ENCODE assay signal across 20 cellular contexts in the genomic region with DNA sequence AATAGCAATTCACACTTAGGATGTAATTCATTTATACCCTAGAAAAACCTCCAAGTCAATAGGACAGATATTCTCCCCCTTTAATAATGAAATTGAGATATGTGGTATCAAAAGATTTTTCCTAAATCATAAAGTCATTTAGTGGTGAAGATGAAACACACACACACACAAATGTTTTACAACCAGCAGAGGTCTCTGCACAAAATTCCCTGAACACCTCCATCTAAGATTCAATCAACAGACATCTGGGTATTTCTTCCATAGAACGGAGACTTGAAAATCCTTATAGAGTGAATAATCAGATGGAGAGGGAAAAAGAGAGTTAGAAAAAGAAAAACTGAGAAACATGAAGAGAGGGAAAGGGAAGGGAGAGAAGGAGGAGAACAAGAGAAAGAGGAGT. TPM values are rescaled to one million over a fixed set of nuclear protein-coding genes. Genes with fewer than 3 reads are reported as not detected.
DNase-seq lines count a peak whose midpoint lies in the region; ATAC-seq, FAIRE-seq and TF ChIP-seq lines count a peak whose summit lies in the region.
"Had no signal": no experiment of that assay in that cellular context is flagged by ENCODE, and none has a peak within 500 bp of the region (broad histone marks: within the 10 kb centered on the region; RNA-seq: fewer than 3 reads in every experiment).

No MANE protein-coding gene starts in this region.

- dilution Hi-C loops in endothelial cell of umbilical vein (cut with MboI; ENCODE audit: extremely low pct_ligation_motif_present, low sequenced_read_pairs) = no loop called here

- POLR2A ChIA-PET in endothelial cell of umbilical vein (lab: Charles Lee) = no interaction called here

- no peak for TF ChIP-seq POLR2A in endothelial cell of umbilical vein (IDR thresholded peaks at IDR 0.05; ENCODE audit: low read depth, low read length)

- H3K27ac ChIP-seq in OCI-LY3 (ENCODE audit: low read length) (no peak overlapping the region), endothelial cell of umbilical vein (ENCODE audit: insufficient read depth, low read depth, low read length) (no peak overlapping the region), small intestine (ENCODE audit: low read depth in 1 of 2, low read length in 1 of 2) (no peak overlapping the region)
- H3K27ac ChIP-seq: HL-60 had no signal

- H3K4me3 Mint-ChIP-seq in activated naive CD4-positive, alpha-beta T cell treated with anti-CD3 and anti-CD28 coated beads, Interleukin-2, amount 50 U/mL, for 24 hours = no peak overlapping the region
- H3K4me3 Mint-ChIP-seq in activated naive CD4-positive, alpha-beta T cell treated with anti-CD3 and anti-CD28 coated beads for 36 hours = no peak overlapping the region
- H3K4me3 Mint-ChIP-seq: activated CD4-positive, alpha-beta memory T cell treated with anti-CD3 and anti-CD28 coated beads, Interleukin-2, amount 10 ng/mL, durations not matched to agents 7 days and 5 days; activated naive CD4-positive, alpha-beta T cell treated with anti-CD3 and anti-CD28 coated beads, Interleukin-2, amount 10 ng/mL, durations not matched to agents 7 days and 5 days had no signal

- no peaks in the 10 kb centered on the region for H3K9me3 ChIP-seq in OCI-LY3 (ENCODE audit: insufficient read depth, low read length)
- H3K9me3 ChIP-seq in endothelial cell of umbilical vein (replicated peaks; ENCODE audit: control insufficient read depth, insufficient read depth, low read length) = no peaks in the 10 kb centered on the region
- H3K9me3 ChIP-seq in small intestine (ENCODE audit: control insufficient read depth, low read depth) = no peaks in the 10 kb centered on the region

- intact Hi-C loops in activated naive CD4-positive, alpha-beta T cell treated with anti-CD3 and anti-CD28 coated beads for 36 hours (cut with micrococcal nuclease) = loop anchor here (1.0 kb wide), 1 partner anchor 204 kb away; no protein-coding TSS in a partner anchor
- intact Hi-C loops in endothelial cell of umbilical vein (cut with micrococcal nuclease) (loop anchor here (2.0 kb wide), 1 partner anchor 53 kb away; a partner anchor contains a TSS), sciatic nerve (cut with DNase I) (no loop called here)

- BruUV-seq in endothelial cell of umbilical vein (replicated peaks; lab: Mats Ljungman, UMichigan) = no TSS peak

- TF ChIP-seq CTCF in OCI-LY3 (IDR thresholded peaks at IDR 0.05; ENCODE audit: low read depth, low read length) (peak; percentile 37), endothelial cell of umbilical vein (IDR thresholded peaks at IDR 0.05; ENCODE audit: extremely low read depth in 1 of 2, insufficient read depth in 1 of 2, low read depth in 1 of 2, low read length in 2 of 2) (no peak)

- no peak for DNase-seq in activated naive CD4-positive, alpha-beta T cell treated with anti-CD3 and anti-CD28 coated beads for 36 hours
- DNase-seq in endothelial cell of umbilical vein (ENCODE audit: low read depth, low spot score) (peak; percentile 6), small intestine (no peak), NCI-H748 (lab: John Stamatoyannopoulos, UW; ENCODE audit: unreplicated experiment) (no peak), sciatic nerve (ENCODE audit: low spot score) (no peak), COR-L47 (lab: John Stamatoyannopoulos, UW) (no peak)
- DNase-seq: activated CD4-positive, alpha-beta memory T cell treated with anti-CD3 and anti-CD28 coated beads, Interleukin-2, amount 10 ng/mL, durations not matched to agents 7 days and 5 days; activated naive CD4-positive, alpha-beta T cell treated with anti-CD3 and anti-CD28 coated beads, Interleukin-2, amount 10 ng/mL, durations not matched to agents 7 days and 5 days; glutamatergic neuron; kidney glomerular epithelial cell; NCI-H1417; NCI-H510A; retina; T-helper 9 cell; trophoblast cell had no signal

- H3K36me3 Mint-ChIP-seq in activated naive CD4-positive, alpha-beta T cell treated with anti-CD3 and anti-CD28 coated beads, Interleukin-2, amount 50 U/mL, for 24 hours = peaks cover 28% of the 10 kb centered on the region
- H3K36me3 Mint-ChIP-seq in activated naive CD4-positive, alpha-beta T cell treated with anti-CD3 and anti-CD28 coated beads for 36 hours (ENCODE audit: low read depth) = peaks cover 21% of the 10 kb centered on the region

- H3K36me3 ChIP-seq in OCI-LY3 (replicated peaks; ENCODE audit: low read depth, low read length) (peaks cover 43% of the 10 kb centered on the region), endothelial cell of umbilical vein (ENCODE audit: control insufficient read depth in 2 of 2, extremely low read depth in 1 of 2, insufficient read depth in 2 of 2, low read length in 2 of 2) (peaks cover 3 to 5% of the 10 kb centered on the region in 2 experiments), small intestine (ENCODE audit: control insufficient read depth in 2 of 2, insufficient read depth in 2 of 2, low read length in 2 of 2) (peaks cover 0 to 7% of the 10 kb centered on the region in 2 donors)

- no peaks in the 10 kb centered on the region for H3K9me1 ChIP-seq in endothelial cell of umbilical vein (replicated peaks; ENCODE audit: control insufficient read depth, extremely low read depth, insufficient read depth, low read length)

- CTCF ChIA-PET in activated naive CD4-positive, alpha-beta T cell treated with anti-CD3 and anti-CD28 coated beads for 36 hours (lab: Charles Lee) = no interaction called here
- CTCF ChIA-PET in endothelial cell of umbilical vein (lab: Charles Lee) = interaction anchor here (0.9 kb wide), 1 partner anchor 52 kb away, joined by 3 read pairs; no protein-coding TSS in a partner anchor

- H3K4me1 Mint-ChIP-seq in activated naive CD4-positive, alpha-beta T cell treated with anti-CD3 and anti-CD28 coated beads, Interleukin-2, amount 50 U/mL, for 24 hours = peaks cover 42% of the 10 kb centered on the region
- peaks cover 14% of the 10 kb centered on the region for H3K4me1 Mint-ChIP-seq in activated naive CD4-positive, alpha-beta T cell treated with anti-CD3 and anti-CD28 coated beads for 36 hours (ENCODE audit: low read depth)
- H3K4me1 Mint-ChIP-seq: activated CD4-positive, alpha-beta memory T cell treated with anti-CD3 and anti-CD28 coated beads, Interleukin-2, amount 10 ng/mL, durations not matched to agents 7 days and 5 days; activated naive CD4-positive, alpha-beta T cell treated with anti-CD3 and anti-CD28 coated beads, Interleukin-2, amount 10 ng/mL, durations not matched to agents 7 days and 5 days had no signal

- H3K4me2 ChIP-seq in OCI-LY3 (ENCODE audit: low read length) (no peak overlapping the region), endothelial cell of umbilical vein (ENCODE audit: insufficient read depth, low read length) (no peak overlapping the region)

- 95 to 97% (median 96%) methylated on average over 1 of the region's 1 CpG for WGBS in small intestine, 3 donors

- no peak for FAIRE-seq in endothelial cell of umbilical vein (lab: Jason Lieb, UNC)
- peak; percentile 10 for FAIRE-seq in small intestine (lab: Jason Lieb, UNC)
- FAIRE-seq: astrocyte had no signal

- H3K9me3 Mint-ChIP-seq in activated naive CD4-positive, alpha-beta T cell treated with anti-CD3 and anti-CD28 coated beads, Interleukin-2, amount 50 U/mL, for 24 hours = no peaks in the 10 kb centered on the region
- H3K9me3 Mint-ChIP-seq in activated naive CD4-positive, alpha-beta T cell treated with anti-CD3 and anti-CD28 coated beads for 36 hours = no peaks in the 10 kb centered on the region
- H3K9me3 Mint-ChIP-seq: activated CD4-positive, alpha-beta memory T cell treated with anti-CD3 and anti-CD28 coated beads, Interleukin-2, amount 10 ng/mL, durations not matched to agents 7 days and 5 days; activated naive CD4-positive, alpha-beta T cell treated with anti-CD3 and anti-CD28 coated beads, Interleukin-2, amount 10 ng/mL, durations not matched to agents 7 days and 5 days had no signal

- no peaks in the 10 kb centered on the region for H3K27me3 Mint-ChIP-seq in activated naive CD4-positive, alpha-beta T cell treated with anti-CD3 and anti-CD28 coated beads, Interleukin-2, amount 50 U/mL, for 24 hours
- H3K27me3 Mint-ChIP-seq in activated naive CD4-positive, alpha-beta T cell treated with anti-CD3 and anti-CD28 coated beads for 36 hours (ENCODE audit: low read depth) = no peaks in the 10 kb centered on the region
- H3K27me3 Mint-ChIP-seq: activated CD4-positive, alpha-beta memory T cell treated with anti-CD3 and anti-CD28 coated beads, Interleukin-2, amount 10 ng/mL, durations not matched to agents 7 days and 5 days; activated naive CD4-positive, alpha-beta T cell treated with anti-CD3 and anti-CD28 coated beads, Interleukin-2, amount 10 ng/mL, durations not matched to agents 7 days and 5 days had no signal

- no peaks in the 10 kb centered on the region for H3K79me2 ChIP-seq in OCI-LY3 (ENCODE audit: low read length)
- no peaks in the 10 kb centered on the region for H3K79me2 ChIP-seq in endothelial cell of umbilical vein (ENCODE audit: control insufficient read depth, insufficient read depth, low read length)

- H2AFZ ChIP-seq in OCI-LY3 (ENCODE audit: low read depth, low read length) (no peak overlapping the region), endothelial cell of umbilical vein (ENCODE audit: low read depth, low read length) (no peak overlapping the region)

- H4K20me1 ChIP-seq in OCI-LY3 (ENCODE audit: insufficient read depth, low read length) (no peaks in the 10 kb centered on the region), endothelial cell of umbilical vein (replicated peaks; ENCODE audit: control insufficient read depth, extremely low read depth, insufficient read depth, low read length) (no peaks in the 10 kb centered on the region)

- no peaks in the 10 kb centered on the region for H3K27me3 ChIP-seq in OCI-LY3 (ENCODE audit: low read depth, low read length)
- H3K27me3 ChIP-seq in endothelial cell of umbilical vein (ENCODE audit: control insufficient read depth in 2 of 2, insufficient read depth in 2 of 2, low read length in 2 of 2) = no peaks in the 10 kb centered on the region
- no peaks in the 10 kb centered on the region for H3K27me3 ChIP-seq in small intestine (ENCODE audit: control insufficient read depth in 2 of 2, insufficient read depth in 2 of 2, low read length in 2 of 2)

- peaks cover 20% of the 10 kb centered on the region for H3K4me1 ChIP-seq in OCI-LY3 (ENCODE audit: low read length)
- H3K4me1 ChIP-seq in endothelial cell of umbilical vein (ENCODE audit: control insufficient read depth, extremely low read depth, insufficient read depth, low read length) = no peaks in the 10 kb centered on the region
- no peaks in the 10 kb centered on the region for H3K4me1 ChIP-seq in small intestine (ENCODE audit: control insufficient read depth in 2 of 2, insufficient read depth in 1 of 2, low read depth in 1 of 2, low read length in 1 of 2)

- H3K9ac ChIP-seq in OCI-LY3 (ENCODE audit: low read length) (no peak overlapping the region), endothelial cell of umbilical vein (replicated peaks; ENCODE audit: extremely low read depth, insufficient read depth, low read length) (no peak overlapping the region)

- H3K4me3 ChIP-seq in OCI-LY3 (ENCODE audit: low read length) = no peak overlapping the region
- H3K4me3 ChIP-seq in endothelial cell of umbilical vein (replicated peaks in 1 of 3; ENCODE audit: insufficient read depth in 1 of 3, low read depth in 1 of 3, low read length in 3 of 3) = no peak overlapping the region
- no peak overlapping the region for H3K4me3 ChIP-seq in small intestine (ENCODE audit: low read depth in 1 of 2, low read length in 2 of 2)

- peak overlapping the region; percentile 7 for H3K27ac Mint-ChIP-seq in activated naive CD4-positive, alpha-beta T cell treated with anti-CD3 and anti-CD28 coated beads, Interleukin-2, amount 50 U/mL, for 24 hours
- H3K27ac Mint-ChIP-seq in activated naive CD4-positive, alpha-beta T cell treated with anti-CD3 and anti-CD28 coated beads for 36 hours = no peak overlapping the region
- H3K27ac Mint-ChIP-seq: activated CD4-positive, alpha-beta memory T cell treated with anti-CD3 and anti-CD28 coated beads, Interleukin-2, amount 10 ng/mL, durations not matched to agents 7 days and 5 days; activated naive CD4-positive, alpha-beta T cell treated with anti-CD3 and anti-CD28 coated beads, Interleukin-2, amount 10 ng/mL, durations not matched to agents 7 days and 5 days had no signal

- no peak for ATAC-seq in sciatic nerve
- ATAC-seq: activated CD4-positive, CD25-positive, alpha-beta regulatory T cell treated with anti-CD3 and anti-CD28 coated beads, Interleukin-2, amount 50 U/mL, for 24 hours had no signal

RNA-seq across cellular contexts. Expression of a gene that starts 52.8 kb away (rescaled TPM):
- 10 to 100 TPM; 60.6 to 70.4 TPM for total RNA-seq in activated naive CD4-positive, alpha-beta T cell treated with anti-CD3 and anti-CD28 coated beads for 36 hours
- 85.8 and 89.8 TPM in 2 replicates for total RNA-seq in endothelial cell of umbilical vein
- polyA plus RNA-seq in endothelial cell of umbilical vein = 26.0 and 30.5 TPM in 2 replicates
- polyA plus RNA-seq in endothelial cell of umbilical vein (2011; cell fraction: cytosol; rRNA removed) = 37.5 and 38.7 TPM in 2 replicates
- polyA plus RNA-seq in endothelial cell of umbilical vein (2011; cell fraction: nucleus; rRNA removed) = 87.7 and 93.7 TPM in 2 replicates
- 49.8 and 57.9 TPM in 2 replicates for polyA plus RNA-seq in endothelial cell of umbilical vein (2012)
- 141 and 157 TPM in 2 replicates for polyA minus RNA-seq in endothelial cell of umbilical vein
- polyA minus RNA-seq in endothelial cell of umbilical vein (2011; cell fraction: cytosol; rRNA and poly(A)+ RNA removed) = 45.7 TPM
- polyA minus RNA-seq in endothelial cell of umbilical vein (2011; cell fraction: nucleus; rRNA and poly(A)+ RNA removed) = 238 and 307 TPM in 2 replicates
- polyA plus RNA-seq in small intestine = 10 to 100 TPM; 11.2 to 24.6 (median 22.4) TPM
- total RNA-seq in sciatic nerve = 137 TPM
